Comparison of ENCODE assay signal across 1 cellular context in genomic region chr17:28745052-28745776, GRCh38.
TF ChIP-seq lines count a peak whose summit lies in the region.

No MANE protein-coding gene starts in this region.

TF ChIP-seq in HepG2, 621 proteins besides CTCF, POLR2A, EP300 and RAD21 (continued from another document and continues in another):
- no peak for TF ChIP-seq GRHL1 (CRISPR knock-in tag; conservative IDR thresholded peaks at IDR 0.05)
- 0 out of 2 replicates have a peak, but pooled peaks have one; percentile 26 for TF ChIP-seq THRA (CRISPR knock-in tag; IDR thresholded peaks at IDR 0.05; ENCODE audit: borderline replicate concordance)
- peak; percentile 98 for TF ChIP-seq GFI1 (CRISPR knock-in tag; IDR thresholded peaks at IDR 0.05; ENCODE audit: borderline replicate concordance)
- no peak for TF ChIP-seq ZNF276 (CRISPR knock-in tag; IDR thresholded peaks at IDR 0.05; ENCODE audit: low read depth)
- no peak for TF ChIP-seq CC2D1A (CRISPR knock-in tag; IDR thresholded peaks at IDR 0.05)
- TF ChIP-seq ZNF552 (CRISPR knock-in tag; IDR thresholded peaks at IDR 0.05; ENCODE audit: borderline replicate concordance): peak; percentile 45; the same call in 1 of the 2 replicates
- 0 out of 2 replicates have a peak, but pooled peaks have one; percentile 23 for TF ChIP-seq ZNF891 (CRISPR knock-in tag; IDR thresholded peaks at IDR 0.05)
- TF ChIP-seq GLI4 (CRISPR knock-in tag; IDR thresholded peaks at IDR 0.05; ENCODE audit: borderline replicate concordance): no peak
- TF ChIP-seq ZNF414 (CRISPR knock-in tag; IDR thresholded peaks at IDR 0.05): peak; percentile 65
- no peak; the same call in 1 of the 2 replicates for TF ChIP-seq ZFP90 (CRISPR knock-in tag; IDR thresholded peaks at IDR 0.05; ENCODE audit: borderline replicate concordance)
- TF ChIP-seq ZBTB1 (CRISPR knock-in tag; IDR thresholded peaks at IDR 0.05; ENCODE audit: borderline replicate concordance): no peak
- no peak for TF ChIP-seq HNF1A (IDR thresholded peaks at IDR 0.05; ENCODE audit: low read depth)
- peak; percentile 56; the same call in 1 of the 2 replicates for TF ChIP-seq HNF1A (CRISPR knock-in tag; IDR thresholded peaks at IDR 0.05; ENCODE audit: borderline replicate concordance)
- no peak for TF ChIP-seq ZNF510 (CRISPR knock-in tag; IDR thresholded peaks at IDR 0.05; ENCODE audit: low read depth)
- no peak for TF ChIP-seq ZFP82 (CRISPR knock-in tag; IDR thresholded peaks at IDR 0.05; ENCODE audit: borderline replicate concordance)
- 0 out of 2 replicates have a peak, but pooled peaks have one; percentile 59 for TF ChIP-seq ZNF639 (CRISPR knock-in tag; conservative IDR thresholded peaks at IDR 0.05)
- TF ChIP-seq POLR2G (IDR thresholded peaks at IDR 0.05; ENCODE audit: low read depth, low read length): peak; percentile 83
- no peak for TF ChIP-seq PTBP1 (IDR thresholded peaks at IDR 0.05; ENCODE audit: low read depth, low read length, poor library complexity, severe bottlenecking)
- TF ChIP-seq ZC3H13 (CRISPR knock-in tag; IDR thresholded peaks at IDR 0.05): peak; percentile 49
- no peak for TF ChIP-seq HMGA1 (CRISPR knock-in tag; conservative IDR thresholded peaks at IDR 0.05)
- TF ChIP-seq ERF (CRISPR knock-in tag; IDR thresholded peaks at IDR 0.05): 0 out of 2 replicates have a peak, but pooled peaks have one; percentile 18
- TF ChIP-seq ZNF850 (CRISPR knock-in tag; conservative IDR thresholded peaks at IDR 0.05): no peak
- TF ChIP-seq KLF11 (CRISPR knock-in tag; IDR thresholded peaks at IDR 0.05): no peak; the same call in 1 of the 2 replicates
- TF ChIP-seq PLSCR1 (CRISPR knock-in tag; IDR thresholded peaks at IDR 0.05; ENCODE audit: borderline replicate concordance): no peak
- no peak for TF ChIP-seq ZIK1 (CRISPR knock-in tag; IDR thresholded peaks at IDR 0.05; ENCODE audit: borderline replicate concordance, low read depth)
- TF ChIP-seq MAF1 (CRISPR knock-in tag; IDR thresholded peaks at IDR 0.05; ENCODE audit: borderline replicate concordance): no peak
- TF ChIP-seq SMAD9 (CRISPR knock-in tag; IDR thresholded peaks at IDR 0.05): no peak
- 0 out of 2 replicates have a peak, but pooled peaks have one; percentile 17 for TF ChIP-seq ZNF160 (CRISPR knock-in tag; IDR thresholded peaks at IDR 0.05)
- 0 out of 2 replicates have a peak, but pooled peaks have one; percentile 10 for TF ChIP-seq PITX1 (CRISPR knock-in tag; IDR thresholded peaks at IDR 0.05)
- TF ChIP-seq ZNF12 (CRISPR knock-in tag; IDR thresholded peaks at IDR 0.05): no peak; the same call in 1 of the 2 replicates
- no peak for TF ChIP-seq FUBP1 (CRISPR knock-in tag; IDR thresholded peaks at IDR 0.05; ENCODE audit: borderline replicate concordance)
- 0 out of 2 replicates have a peak, but pooled peaks have one; percentile 22 for TF ChIP-seq IRF9 (CRISPR knock-in tag; IDR thresholded peaks at IDR 0.05; ENCODE audit: borderline replicate concordance)
- no peak for TF ChIP-seq SRF (IDR thresholded peaks at IDR 0.05; ENCODE audit: low read depth, low read length)
- 0 out of 2 replicates have a peak, but pooled peaks have one; percentile 47 for TF ChIP-seq BRD4 (CRISPR knock-in tag; IDR thresholded peaks at IDR 0.05)
- TF ChIP-seq TBX2 (CRISPR knock-in tag; IDR thresholded peaks at IDR 0.05; ENCODE audit: borderline replicate concordance): no peak
- TF ChIP-seq RBFOX2 (IDR thresholded peaks at IDR 0.05; ENCODE audit: low read depth, low read length): peak; percentile 77
- 0 out of 2 replicates have a peak, but pooled peaks have one; percentile 65 for TF ChIP-seq ZNF574 (CRISPR knock-in tag; IDR thresholded peaks at IDR 0.05)
- no peak for TF ChIP-seq TBL1XR1 (IDR thresholded peaks at IDR 0.05; ENCODE audit: borderline replicate concordance, low read length, partially characterized antibody)
- peak; percentile 48; the same call in 1 of the 2 replicates for TF ChIP-seq MEIS1 (CRISPR knock-in tag; IDR thresholded peaks at IDR 0.05; ENCODE audit: borderline replicate concordance)
- TF ChIP-seq ZNF331 (CRISPR knock-in tag; IDR thresholded peaks at IDR 0.05): peak; percentile 62
- 0 out of 2 replicates have a peak, but pooled peaks have one; percentile 74 for TF ChIP-seq SIN3A (IDR thresholded peaks at IDR 0.05; ENCODE audit: borderline replicate concordance, low read depth, low read length)
- no peak for TF ChIP-seq KDM1A (CRISPR knock-in tag; IDR thresholded peaks at IDR 0.05)
